ENCODE assay signal across 24 cellular contexts in genomic region chr7:109125001-109125400, GRCh38.
"Had no signal": no experiment of that assay in that cellular context is flagged by ENCODE, and none has a peak within 500 bp of the region (broad histone marks: within the 10 kb centered on the region; RNA-seq: fewer than 3 reads in every experiment).

No MANE protein-coding gene starts in this region.

- ATAC-seq: activated T-helper 17 cell treated with anti-CD3 and anti-CD28 coated beads, Interleukin-2, amount 50 U/mL, for 72 hours; T-helper 17 cell had no signal

- H3K9me3 Mint-ChIP-seq: activated CD4-positive, alpha-beta memory T cell treated with anti-CD3 and anti-CD28 coated beads for 36 hours; activated CD4-positive, alpha-beta T cell treated with anti-CD3 and anti-CD28 coated beads, Interleukin-2, amount 10 ng/mL, durations not matched to agents 7 days and 5 days had no signal

- H3K27ac Mint-ChIP-seq: activated B cell treated with CpG ODN at 0.5 μM for 24 hours; activated CD4-positive, alpha-beta memory T cell treated with anti-CD3 and anti-CD28 coated beads for 36 hours; activated CD4-positive, alpha-beta T cell treated with anti-CD3 and anti-CD28 coated beads, Interleukin-2, amount 10 ng/mL, durations not matched to agents 7 days and 5 days; activated naive CD8-positive, alpha-beta T cell treated with anti-CD3 and anti-CD28 coated beads, Interleukin-2, amount 10 ng/mL, durations not matched to agents 7 days and 5 days; activated T-helper 17 cell treated with anti-CD3 and anti-CD28 coated beads, Interleukin-2, amount 50 U/mL, for 72 hours; T-helper 17 cell had no signal

- H3K36me3 ChIP-seq: adrenal gland had no signal

- H3K4me1 ChIP-seq: adrenal gland had no signal

- H3K4me1 Mint-ChIP-seq: activated B cell treated with CpG ODN at 0.5 μM for 24 hours; activated CD4-positive, alpha-beta T cell treated with anti-CD3 and anti-CD28 coated beads, Interleukin-2, amount 10 ng/mL, durations not matched to agents 7 days and 5 days; activated naive CD8-positive, alpha-beta T cell treated with anti-CD3 and anti-CD28 coated beads, Interleukin-2, amount 10 ng/mL, durations not matched to agents 7 days and 5 days; activated T-helper 17 cell treated with anti-CD3 and anti-CD28 coated beads, Interleukin-2, amount 50 U/mL, for 72 hours; T-helper 17 cell had no signal

- H3K27me3 ChIP-seq: adrenal gland had no signal

- H3K27me3 Mint-ChIP-seq: activated B cell treated with CpG ODN at 0.5 μM for 24 hours; activated CD4-positive, alpha-beta memory T cell treated with anti-CD3 and anti-CD28 coated beads for 36 hours; activated CD4-positive, alpha-beta T cell treated with anti-CD3 and anti-CD28 coated beads, Interleukin-2, amount 10 ng/mL, durations not matched to agents 7 days and 5 days; activated naive CD8-positive, alpha-beta T cell treated with anti-CD3 and anti-CD28 coated beads, Interleukin-2, amount 10 ng/mL, durations not matched to agents 7 days and 5 days; activated T-helper 17 cell treated with anti-CD3 and anti-CD28 coated beads, Interleukin-2, amount 50 U/mL, for 72 hours; T-helper 17 cell had no signal

- H3K4me3 ChIP-seq: adrenal gland had no signal

- DNase-seq: activated B cell treated with CpG ODN at 0.5 μM for 24 hours; activated CD4-positive, alpha-beta memory T cell treated with anti-CD3 and anti-CD28 coated beads for 36 hours; activated CD4-positive, alpha-beta T cell treated with anti-CD3 and anti-CD28 coated beads for 1 hour; activated CD4-positive, alpha-beta T cell treated with anti-CD3 and anti-CD28 coated beads, Interleukin-2, amount 10 ng/mL, durations not matched to agents 7 days and 5 days; activated gamma-delta T cell treated with Interleukin-2 at 50 U/mL for 16 hours; activated naive CD4-positive, alpha-beta T cell treated with anti-CD3 and anti-CD28 coated beads, Interleukin-2, amount 50 U/mL, for 16 hours; activated naive CD8-positive, alpha-beta T cell treated with anti-CD3 and anti-CD28 coated beads, Interleukin-2, amount 10 ng/mL, durations not matched to agents 7 days and 5 days; activated T-cell treated with anti-CD3 and anti-CD28 coated beads for 4 hours; activated T-cell treated with anti-CD3 and anti-CD28 coated beads, Interleukin-2, amount 50 U/mL, for 48 hours; adrenal gland; anterior cingulate cortex; cerebellar nuclear complex; Karpas-422; NCI-H1105 treated with DMSO at 0.1 percent for 48 hours; NCI-H1436 treated with DMSO at 0.1 percent for 48 hours; NCI-H187; NCI-H2081; NCI-H510A treated with DMSO at 0.1 percent for 48 hours; NCI-H69; NK-92 treated with Interleukin-12 subunit alpha and Interleukin-12 subunit beta, amount 100 ng/mL, for 24 hours; SHP77 treated with DMSO at 0.1 percent for 48 hours; T-helper 17 cell; T-helper 9 cell had no signal

- H3K36me3 Mint-ChIP-seq: activated CD4-positive, alpha-beta memory T cell treated with anti-CD3 and anti-CD28 coated beads for 36 hours; activated naive CD8-positive, alpha-beta T cell treated with anti-CD3 and anti-CD28 coated beads, Interleukin-2, amount 10 ng/mL, durations not matched to agents 7 days and 5 days had no signal

- H3K27ac ChIP-seq: adrenal gland had no signal

- H3K9me3 ChIP-seq: adrenal gland had no signal

- H3K4me3 Mint-ChIP-seq: activated B cell treated with CpG ODN at 0.5 μM for 24 hours; activated CD4-positive, alpha-beta memory T cell treated with anti-CD3 and anti-CD28 coated beads for 36 hours; activated CD4-positive, alpha-beta T cell treated with anti-CD3 and anti-CD28 coated beads, Interleukin-2, amount 10 ng/mL, durations not matched to agents 7 days and 5 days; activated naive CD8-positive, alpha-beta T cell treated with anti-CD3 and anti-CD28 coated beads, Interleukin-2, amount 10 ng/mL, durations not matched to agents 7 days and 5 days; activated T-helper 17 cell treated with anti-CD3 and anti-CD28 coated beads, Interleukin-2, amount 50 U/mL, for 72 hours; T-helper 17 cell had no signal
